In the genomic region with DNA sequence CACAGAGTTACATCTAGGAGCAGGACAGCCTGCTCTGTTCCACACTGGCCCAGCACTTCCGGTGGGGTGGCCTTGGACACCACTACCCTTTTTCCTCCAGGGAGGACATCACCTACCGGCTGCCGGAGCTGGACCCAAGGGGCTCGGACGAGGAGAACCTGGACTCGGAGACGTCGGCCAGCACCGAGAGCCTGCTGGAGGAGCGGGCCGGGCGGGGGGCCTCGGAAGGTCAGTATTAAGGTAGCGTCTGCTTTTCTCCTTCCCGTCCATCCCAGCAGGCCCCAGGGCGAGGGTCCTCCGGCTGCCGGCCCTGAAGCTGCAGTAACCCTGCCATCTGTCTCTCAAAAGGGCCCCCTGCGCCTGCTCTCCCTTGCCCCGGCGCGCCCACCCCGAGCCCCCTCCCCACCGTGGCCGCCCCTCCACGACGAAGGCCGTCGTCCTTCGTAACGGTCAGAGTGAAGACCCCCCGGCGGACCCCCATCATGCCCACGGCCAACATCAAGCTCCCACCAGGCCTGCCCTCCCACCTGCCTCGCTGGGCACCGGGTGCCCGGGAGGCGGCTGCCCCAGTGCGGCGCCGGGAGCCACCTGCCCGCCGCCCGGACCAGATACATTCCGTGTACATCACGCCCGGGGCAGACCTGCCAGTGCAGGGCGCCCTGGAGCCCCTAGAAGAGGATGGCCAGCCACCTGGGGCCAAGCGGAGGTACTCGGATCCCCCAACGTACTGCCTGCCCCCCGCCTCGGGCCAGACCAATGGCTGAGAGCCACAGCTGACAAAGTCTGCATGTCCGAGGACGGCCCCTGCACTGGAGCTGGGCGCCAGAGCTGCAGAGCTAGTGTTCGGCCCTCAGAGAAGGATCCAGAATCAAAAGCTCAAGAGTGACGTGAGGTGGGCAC, we compare ENCODE assay signal across 24 cellular contexts. TPM values are rescaled to one million over a fixed set of nuclear protein-coding genes. Genes with fewer than 3 reads are reported as not detected.
"Had no signal": no experiment of that assay in that cellular context is flagged by ENCODE, and none has a peak within 500 bp of the region (broad histone marks: within the 10 kb centered on the region; RNA-seq: fewer than 3 reads in every experiment).

No MANE protein-coding gene starts in this region.

- H2AFZ ChIP-seq: neural progenitor cell had no signal

- H3K4me3 Mint-ChIP-seq: mesothelial cell of epicardium; natural killer cell treated with Interleukin-12 subunit alpha and Interleukin-12 subunit beta and Interleukin-15 and Interleukin-18, amount 100 ng/mL, for 72 hours; neural progenitor cell; stimulated activated naive CD8-positive, alpha-beta T cell treated with anti-CD3 and anti-CD28 coated beads, Interleukin-15, amount 100 ng/mL, for 72 hours; type B pancreatic cell had no signal

- H3K4me1 ChIP-seq: prostate gland had no signal

- H3K9me3 Mint-ChIP-seq: mesothelial cell of epicardium; naive B cell; natural killer cell treated with Interleukin-12 subunit alpha and Interleukin-12 subunit beta and Interleukin-15 and Interleukin-18, amount 100 ng/mL, for 72 hours; neural progenitor cell; stimulated activated naive CD8-positive, alpha-beta T cell treated with anti-CD3 and anti-CD28 coated beads, Interleukin-15, amount 100 ng/mL, for 72 hours; type B pancreatic cell had no signal

- H3K4me3 ChIP-seq: dorsolateral prefrontal cortex, gastrocnemius medialis, mucosa of descending colon, neural progenitor cell, prostate gland, sigmoid colon, tibial artery had no signal

- H3K36me3 ChIP-seq: neural progenitor cell, prostate gland had no signal

- H3K9me3 ChIP-seq: gastrocnemius medialis, mucosa of descending colon, prostate gland, sigmoid colon, tibial artery had no signal

- H3K27me3 ChIP-seq: dorsolateral prefrontal cortex, gastrocnemius medialis, neural progenitor cell, sigmoid colon, tibial artery had no signal

- H3K27ac ChIP-seq: dorsolateral prefrontal cortex, gastrocnemius medialis, neural progenitor cell, prostate gland, sigmoid colon, tibial artery had no signal

- DNase-seq: cerebellar nuclear complex; dorsolateral prefrontal cortex; effector CD4-positive, alpha-beta T cell; foreskin fibroblast; gastrocnemius medialis; head of caudate nucleus; kidney; mesenchymal stem cell; mucosa of descending colon; naive B cell; sigmoid colon; stimulated activated CD4-positive, alpha-beta T cell treated with anti-CD3 and anti-CD28 coated beads, Interleukin-15, amount 100 ng/mL, for 24 hours; stimulated activated CD4-positive, alpha-beta T cell treated with anti-CD3 and anti-CD28 coated beads, Interleukin-2, amount 100 ng/mL, for 48 hours; stimulated activated naive CD4-positive, alpha-beta T cell; stimulated activated naive CD8-positive, alpha-beta T cell treated with anti-CD3 and anti-CD28 coated beads, Interleukin-15, amount 100 ng/mL, for 72 hours; tibial artery had no signal

- H3K9ac ChIP-seq: neural progenitor cell had no signal

- H3K27me3 Mint-ChIP-seq: naive B cell; natural killer cell treated with Interleukin-12 subunit alpha and Interleukin-12 subunit beta and Interleukin-15 and Interleukin-18, amount 100 ng/mL, for 72 hours; stimulated activated naive CD8-positive, alpha-beta T cell treated with anti-CD3 and anti-CD28 coated beads, Interleukin-15, amount 100 ng/mL, for 72 hours; type B pancreatic cell had no signal

- H3K36me3 Mint-ChIP-seq: natural killer cell treated with Interleukin-12 subunit alpha and Interleukin-12 subunit beta and Interleukin-15 and Interleukin-18, amount 100 ng/mL, for 72 hours had no signal

- H3K27ac Mint-ChIP-seq: mesothelial cell of epicardium; naive B cell; natural killer cell treated with Interleukin-12 subunit alpha and Interleukin-12 subunit beta and Interleukin-15 and Interleukin-18, amount 100 ng/mL, for 72 hours; neural progenitor cell; type B pancreatic cell had no signal

- ATAC-seq: gastrocnemius medialis; left lobe of liver; mucosa of descending colon; natural killer cell treated with Interleukin-12 subunit alpha and Interleukin-12 subunit beta and Interleukin-15 and Interleukin-18, amount 100 ng/mL, for 72 hours; right cardiac atrium; stimulated activated naive CD8-positive, alpha-beta T cell treated with anti-CD3 and anti-CD28 coated beads, Interleukin-15, amount 100 ng/mL, for 72 hours had no signal

- H3K4me2 ChIP-seq: neural progenitor cell had no signal

RNA-seq across cellular contexts. Expression of a gene that starts 52.7 kb away (rescaled TPM):
- total RNA-seq: mesothelial cell of epicardium; natural killer cell treated with Interleukin-12 subunit alpha and Interleukin-12 subunit beta and Interleukin-15 and Interleukin-18, amount 100 ng/mL, for 72 hours; osteocyte had no signal
